In genomic region chr11:73982990-73983763, GRCh38 we compare ENCODE assay signal across 1 cellular context.
TF ChIP-seq lines count a peak whose summit lies in the region.

No MANE protein-coding gene starts in this region.

TF ChIP-seq in HepG2, 621 proteins besides CTCF, POLR2A, EP300 and RAD21 (continued from another document and continues in another):
- peak; percentile 86 for TF ChIP-seq MEIS2 (CRISPR knock-in tag; IDR thresholded peaks at IDR 0.05)
- no peak for TF ChIP-seq SCMH1 (CRISPR knock-in tag; IDR thresholded peaks at IDR 0.05; ENCODE audit: borderline replicate concordance)
- no peak for TF ChIP-seq ZNF24 (IDR thresholded peaks at IDR 0.05)
- TF ChIP-seq CEBPZ (IDR thresholded peaks at IDR 0.05; ENCODE audit: low read length): no peak
- TF ChIP-seq ZNF205 (CRISPR knock-in tag; IDR thresholded peaks at IDR 0.05): peak; percentile 65; the same call in 1 of the 2 replicates
- peak; percentile 72; the same call in 1 of the 2 replicates for TF ChIP-seq FOXK1 (CRISPR knock-in tag; IDR thresholded peaks at IDR 0.05; ENCODE audit: borderline replicate concordance, low read depth)
- TF ChIP-seq SNAPC2 (CRISPR knock-in tag; IDR thresholded peaks at IDR 0.05): peak; percentile 79
- no peak for TF ChIP-seq SRSF9 (IDR thresholded peaks at IDR 0.05; ENCODE audit: borderline replicate concordance, insufficient read depth, low read depth, low read length, poor library complexity, severe bottlenecking)
- no peak for TF ChIP-seq NFE2L1 (CRISPR knock-in tag; IDR thresholded peaks at IDR 0.05; ENCODE audit: borderline replicate concordance)
- TF ChIP-seq NFYB (CRISPR knock-in tag; IDR thresholded peaks at IDR 0.05): peak; percentile 96
- no peak for TF ChIP-seq ZKSCAN1 (IDR thresholded peaks at IDR 0.05; ENCODE audit: low read length)
- TF ChIP-seq ARNT (IDR thresholded peaks at IDR 0.05): no peak
- peak; percentile 44; the same call in 1 of the 2 replicates for TF ChIP-seq ZNF281 (CRISPR knock-in tag; IDR thresholded peaks at IDR 0.05; ENCODE audit: borderline replicate concordance)
- TF ChIP-seq ZMYM4 (CRISPR knock-in tag; IDR thresholded peaks at IDR 0.05): peak; percentile 95
- peak; percentile 97 for TF ChIP-seq ZSCAN30 (CRISPR knock-in tag; IDR thresholded peaks at IDR 0.05)
- TF ChIP-seq ZSCAN25 (CRISPR knock-in tag; IDR thresholded peaks at IDR 0.05): peak; percentile 47; the same call in 1 of the 2 replicates
- peak; percentile 89 for TF ChIP-seq ZNF781 (CRISPR knock-in tag; IDR thresholded peaks at IDR 0.05; ENCODE audit: borderline replicate concordance, not compliant biosample characterization)
- no peak for TF ChIP-seq PTBP1 (IDR thresholded peaks at IDR 0.05; ENCODE audit: low read depth, low read length, poor library complexity, severe bottlenecking)
- TF ChIP-seq TRIM24 (CRISPR knock-in tag; IDR thresholded peaks at IDR 0.05): no peak
- TF ChIP-seq REL (CRISPR knock-in tag; conservative IDR thresholded peaks at IDR 0.05): no peak; the same call in 1 of the 2 replicates
- TF ChIP-seq ZNF275 (CRISPR knock-in tag; IDR thresholded peaks at IDR 0.05; ENCODE audit: borderline replicate concordance): peak; percentile 96
- TF ChIP-seq BCLAF1 (IDR thresholded peaks at IDR 0.05): no peak
- TF ChIP-seq CREBL2 (CRISPR knock-in tag; IDR thresholded peaks at IDR 0.05; ENCODE audit: borderline replicate concordance): peak; percentile 83; the same call in 1 of the 2 replicates
- TF ChIP-seq ATF2 (CRISPR knock-in tag; IDR thresholded peaks at IDR 0.05): peak; percentile 77
- TF ChIP-seq ZNF318 (CRISPR knock-in tag; IDR thresholded peaks at IDR 0.05): peak; percentile 85; the same call in 1 of the 2 replicates
- peak; percentile 56; the same call in 1 of the 2 replicates for TF ChIP-seq ZSCAN9 (CRISPR knock-in tag; IDR thresholded peaks at IDR 0.05; ENCODE audit: borderline replicate concordance)
- TF ChIP-seq ZNF607 (CRISPR knock-in tag; IDR thresholded peaks at IDR 0.05; ENCODE audit: borderline replicate concordance): peak; percentile 93
- TF ChIP-seq ZIK1 (CRISPR knock-in tag; IDR thresholded peaks at IDR 0.05; ENCODE audit: borderline replicate concordance, low read depth): peak; percentile 55
- no peak; the same call in 1 of the 2 replicates for TF ChIP-seq ZNF138 (CRISPR knock-in tag; IDR thresholded peaks at IDR 0.05; ENCODE audit: low read depth)
- TF ChIP-seq RFX5 (IDR thresholded peaks at IDR 0.05; ENCODE audit: low read depth, low read length): peak; percentile 87
- TF ChIP-seq ATF7-NPFF (CRISPR knock-in tag; IDR thresholded peaks at IDR 0.05; ENCODE audit: low read depth): peak; percentile 81
- 0 out of 2 replicates have a peak, but pooled peaks have one; percentile 50 for TF ChIP-seq ZNF549 (CRISPR knock-in tag; IDR thresholded peaks at IDR 0.05)
- peak; percentile 79; the same call in 1 of the 2 replicates for TF ChIP-seq TOE1 (CRISPR knock-in tag; IDR thresholded peaks at IDR 0.05)
- no peak for TF ChIP-seq RELA (CRISPR knock-in tag; IDR thresholded peaks at IDR 0.05)
- 0 out of 2 replicates have a peak, but pooled peaks have one; percentile 32 for TF ChIP-seq TGIF2 (CRISPR knock-in tag; IDR thresholded peaks at IDR 0.05)
- TF ChIP-seq RFXAP (CRISPR knock-in tag; IDR thresholded peaks at IDR 0.05; ENCODE audit: borderline replicate concordance): peak; percentile 99
- peak; percentile 56; the same call in 1 of the 2 replicates for TF ChIP-seq ZBTB37 (CRISPR knock-in tag; IDR thresholded peaks at IDR 0.05)
- TF ChIP-seq ZNF83 (CRISPR knock-in tag; IDR thresholded peaks at IDR 0.05; ENCODE audit: borderline replicate concordance): no peak
- TF ChIP-seq ZC3H13 (CRISPR knock-in tag; IDR thresholded peaks at IDR 0.05): peak; percentile 79; the same call in 1 of the 2 replicates
